In genomic region chr9:24900179-24900578, GRCh38 we compare ENCODE assay signal across 31 cellular contexts.
"Had no signal": no experiment of that assay in that cellular context is flagged by ENCODE, and none has a peak within 500 bp of the region (broad histone marks: within the 10 kb centered on the region; RNA-seq: fewer than 3 reads in every experiment).

No MANE protein-coding gene starts in this region.

- H3K36me3 ChIP-seq: adrenal gland, ascending aorta, brain microvascular endothelial cell, breast epithelium had no signal

- H3K9me3 ChIP-seq: adrenal gland, ascending aorta, body of pancreas, breast epithelium had no signal

- H3K4me1 ChIP-seq: adrenal gland, ascending aorta, body of pancreas, breast epithelium had no signal

- ATAC-seq: activated naive CD4-positive, alpha-beta T cell treated with anti-CD3 and anti-CD28 coated beads, Interleukin-2, amount 50 U/mL, for 72 hours; activated naive CD8-positive, alpha-beta T cell treated with anti-CD3 and anti-CD28 coated beads, Interleukin-2, amount 50 U/mL, for 24 hours; activated T-cell treated with anti-CD3 and anti-CD28 coated beads, Interleukin-2, amount 50 U/mL, for 4 hours; activated T-cell treated with anti-CD3 and anti-CD28 coated beads, Interleukin-2, amount 50 U/mL, for 72 hours; activated T-helper 17 cell treated with anti-CD3 and anti-CD28 coated beads, Interleukin-2, amount 50 U/mL, for 72 hours; body of pancreas had no signal

- H3K27ac ChIP-seq: adrenal gland, ascending aorta, body of pancreas, brain microvascular endothelial cell, breast epithelium had no signal

- DNase-seq: activated effector memory CD4-positive, alpha-beta T cell treated with anti-CD3 and anti-CD28 coated beads, Interleukin-2, amount 50 U/mL, for 16 hours; activated effector memory CD4-positive, alpha-beta T cell treated with Interleukin-2 at 50 U/mL for 16 hours; activated gamma-delta T cell; activated gamma-delta T cell treated with Interleukin-2 at 50 U/mL for 16 hours; activated naive CD4-positive, alpha-beta T cell; activated naive CD4-positive, alpha-beta T cell treated with anti-CD3 and anti-CD28 coated beads for 36 hours; activated naive CD4-positive, alpha-beta T cell treated with anti-CD3 and anti-CD28 coated beads, Interleukin-2, amount 10 ng/mL, durations not matched to agents 7 days and 5 days; activated naive CD4-positive, alpha-beta T cell treated with anti-CD3 and anti-CD28 coated beads, Interleukin-2, amount 50 U/mL, for 16 hours; activated naive CD4-positive, alpha-beta T cell treated with Interleukin-2 at 50 U/mL for 16 hours; activated naive CD8-positive, alpha-beta T cell treated with anti-CD3 and anti-CD28 coated beads for 36 hours; activated naive CD8-positive, alpha-beta T cell treated with anti-CD3 and anti-CD28 coated beads, Interleukin-2, amount 10 ng/mL, durations not matched to agents 7 days and 5 days; activated naive CD8-positive, alpha-beta T cell treated with anti-CD3 and anti-CD28 coated beads, Interleukin-2, amount 50 U/mL, for 24 hours; activated T-cell treated with anti-CD3 and anti-CD28 coated beads, Interleukin-2, amount 50 U/mL, for 1 hour; activated T-cell treated with anti-CD3 and anti-CD28 coated beads, Interleukin-2, amount 50 U/mL, for 24 hours; activated T-cell treated with anti-CD3 and anti-CD28 coated beads, Interleukin-2, amount 50 U/mL, for 4 hours; activated T-cell treated with anti-CD3 and anti-CD28 coated beads, Interleukin-2, amount 50 U/mL, for 48 hours; activated T-cell treated with anti-CD3 and anti-CD28 coated beads, Interleukin-2, amount 50 U/mL, for 72 hours; adrenal gland; amniotic stem cell; amygdala; anterior cingulate cortex; aorta; body of pancreas; brain microvascular endothelial cell; caudate nucleus; central memory CD4-positive, alpha-beta T cell; cerebellar nuclear complex had no signal

- H3K27me3 ChIP-seq: adrenal gland, ascending aorta, body of pancreas, brain microvascular endothelial cell, breast epithelium had no signal

- H3K4me3 ChIP-seq: adrenal gland, ascending aorta, body of pancreas, breast epithelium had no signal
